Comparison of ENCODE assay signal across 8 cellular contexts in genomic region chr17:64780096-64781012, GRCh38.
DNase-seq lines count a peak whose midpoint lies in the region; ATAC-seq and TF ChIP-seq lines count a peak whose summit lies in the region.

No MANE protein-coding gene starts in this region.

- H3K36me3 Mint-ChIP-seq in activated CD4-positive, alpha-beta T cell treated with anti-CD3 and anti-CD28 coated beads, Interleukin-2, amount 10 ng/mL, durations not matched to agents 7 days and 5 days (ENCODE audit: low read depth) = peaks cover 20% of the 10 kb centered on the region
- H3K36me3 Mint-ChIP-seq in mesothelial cell of epicardium = peaks cover 8% of the 10 kb centered on the region

- no peaks in the 10 kb centered on the region for H3K9me3 Mint-ChIP-seq in activated CD4-positive, alpha-beta T cell treated with anti-CD3 and anti-CD28 coated beads, Interleukin-2, amount 10 ng/mL, durations not matched to agents 7 days and 5 days
- no peaks in the 10 kb centered on the region for H3K9me3 Mint-ChIP-seq in mesothelial cell of epicardium

- H3K27me3 ChIP-seq in BJ (ENCODE audit: control insufficient read depth, insufficient read depth, low read length) (peaks cover 1% of the 10 kb centered on the region; the same call in 1 of the 2 replicates), HUES64 (ENCODE audit: insufficient read depth, low read length) (peaks cover 75% of the 10 kb centered on the region), duodenal mucosa (ENCODE audit: control insufficient read depth in 1 of 2, insufficient read depth in 2 of 2, low read length in 2 of 2) (peaks cover 14 to 22% of the 10 kb centered on the region in 2 donors)

- peaks cover 11% of the 10 kb centered on the region; the same call in 1 of the 2 replicates for H3K4me1 ChIP-seq in HUES64 (ENCODE audit: insufficient read depth, low read length)
- peaks cover 25 to 50% of the 10 kb centered on the region in 2 donors for H3K4me1 ChIP-seq in duodenal mucosa (ENCODE audit: control insufficient read depth in 1 of 2, insufficient read depth in 2 of 2, low read length in 2 of 2)

- no peak for TF ChIP-seq CTCF in BJ (IDR thresholded peaks at IDR 0.05; ENCODE audit: insufficient read depth, low read depth, low read length)
- TF ChIP-seq CTCF in mesothelial cell of epicardium (IDR thresholded peaks at IDR 0.05; ENCODE audit: unreplicated experiment) = no peak

- H3K9ac ChIP-seq in HUES64 (ENCODE audit: low read depth, low read length) (no peak overlapping the region), duodenal mucosa (ENCODE audit: low read depth in 1 of 2, low read length in 2 of 2) (peak overlapping the region; percentile 57 to 61)

- ATAC-seq in GM21390 (IDR thresholded peaks at IDR 0.05; ENCODE audit: unreplicated experiment) = no peak

- H3K36me3 ChIP-seq in BJ (ENCODE audit: control insufficient read depth, insufficient read depth, low read length) = peaks cover 6% of the 10 kb centered on the region; the same call in 1 of the 2 replicates
- no peaks in the 10 kb centered on the region for H3K36me3 ChIP-seq in HUES64 (ENCODE audit: insufficient read depth, low read length)
- peaks cover 0 to 5% of the 10 kb centered on the region in 2 donors for H3K36me3 ChIP-seq in duodenal mucosa (ENCODE audit: control insufficient read depth in 1 of 2, insufficient read depth in 2 of 2, low read length in 2 of 2)

- H3K4me3 ChIP-seq in BJ (ENCODE audit: low read depth, low read length) (peak overlapping the region; percentile 29), HUES64 (ENCODE audit: low read length) (peak overlapping the region; percentile 65), duodenal mucosa (ENCODE audit: low read depth in 1 of 2, low read length in 2 of 2) (peak overlapping the region; percentile 63 to 71)

- H3K27ac Mint-ChIP-seq in activated CD4-positive, alpha-beta T cell treated with anti-CD3 and anti-CD28 coated beads, Interleukin-2, amount 10 ng/mL, durations not matched to agents 7 days and 5 days = peak overlapping the region; percentile 68
- H3K27ac Mint-ChIP-seq in mesothelial cell of epicardium = no peak overlapping the region

- POLR2A ChIA-PET in BJ (lab: Charles Lee) = interaction anchor here (0.6 kb wide), 1 partner anchor 179 kb away, joined by 5 read pairs; no protein-coding TSS in a partner anchor
- POLR2A ChIA-PET in activated CD4-positive, alpha-beta T cell treated with anti-CD3 and anti-CD28 coated beads, Interleukin-2, amount 10 ng/mL, durations not matched to agents 7 days and 5 days (lab: Charles Lee) = no interaction called here

- H3K4me1 Mint-ChIP-seq in activated CD4-positive, alpha-beta T cell treated with anti-CD3 and anti-CD28 coated beads, Interleukin-2, amount 10 ng/mL, durations not matched to agents 7 days and 5 days = peaks cover 36% of the 10 kb centered on the region
- peaks cover 34% of the 10 kb centered on the region for H3K4me1 Mint-ChIP-seq in mesothelial cell of epicardium

- H3K27ac ChIP-seq in HUES64 (ENCODE audit: low read depth, low read length) (no peak overlapping the region), duodenal mucosa (ENCODE audit: low read depth, low read length) (no peak overlapping the region)

- H3K9me3 ChIP-seq in HUES64 (ENCODE audit: insufficient read depth, low read depth, low read length) = no peaks in the 10 kb centered on the region
- H3K9me3 ChIP-seq in duodenal mucosa (ENCODE audit: control insufficient read depth in 1 of 2, low read length in 2 of 2) = no peaks in the 10 kb centered on the region

- peaks cover 16% of the 10 kb centered on the region for H3K27me3 Mint-ChIP-seq in activated CD4-positive, alpha-beta T cell treated with anti-CD3 and anti-CD28 coated beads, Interleukin-2, amount 10 ng/mL, durations not matched to agents 7 days and 5 days
- H3K27me3 Mint-ChIP-seq in mesothelial cell of epicardium (ENCODE audit: low read depth) = peaks cover 58% of the 10 kb centered on the region

- H3K4me3 Mint-ChIP-seq in activated CD4-positive, alpha-beta T cell treated with anti-CD3 and anti-CD28 coated beads, Interleukin-2, amount 10 ng/mL, durations not matched to agents 7 days and 5 days = peak overlapping the region; percentile 75
- peak overlapping the region; percentile 65 for H3K4me3 Mint-ChIP-seq in mesothelial cell of epicardium

- no peak for DNase-seq in BJ (ENCODE audit: low read depth)
- DNase-seq in activated CD4-positive, alpha-beta T cell treated with anti-CD3 and anti-CD28 coated beads, Interleukin-2, amount 10 ng/mL, durations not matched to agents 7 days and 5 days = peak; percentile 86
- peak in 1 of 2 experiments; percentile 52 for DNase-seq in mesothelial cell of epicardium (ENCODE audit: low spot score in 2 of 2, unreplicated experiment in 2 of 2)
- peak; percentile 51 for DNase-seq in stimulated activated CD8-positive, alpha-beta memory T cell treated with anti-CD3 and anti-CD28 coated beads, Interleukin-7, amount 100 ng/mL, for 24 hours (ENCODE audit: low read depth)
- DNase-seq in hippocampal formation (lab: John Stamatoyannopoulos, UW) = no peak

- CTCF ChIA-PET in BJ (lab: Yijun Ruan, JAX) = no interaction called here
- CTCF ChIA-PET in activated CD4-positive, alpha-beta T cell treated with anti-CD3 and anti-CD28 coated beads, Interleukin-2, amount 10 ng/mL, durations not matched to agents 7 days and 5 days (lab: Charles Lee) = no interaction called here

- WGBS in HUES64 = under 1% methylated on average over 69 of the region's 69 CpGs

Comparison
In these comparisons a context has a peak if more than half of its experiments do, and no peak if none do; other contexts are left out.
1. DNase-seq: peak in activated CD4-positive, alpha-beta T cell treated with anti-CD3 and anti-CD28 coated beads, Interleukin-2, amount 10 ng/mL, durations not matched to agents 7 days and 5 days (single experiment) and stimulated activated CD8-positive, alpha-beta memory T cell treated with anti-CD3 and anti-CD28 coated beads, Interleukin-7, amount 100 ng/mL, for 24 hours (single experiment); none in BJ (single experiment) and hippocampal formation (0 of 2).
2. Peak in every context shown above with its lines, with median percentiles within 50 percentile points of each other: H3K4me3 ChIP-seq.